ENCODE assay signal across 17 cellular contexts in the genomic region with DNA sequence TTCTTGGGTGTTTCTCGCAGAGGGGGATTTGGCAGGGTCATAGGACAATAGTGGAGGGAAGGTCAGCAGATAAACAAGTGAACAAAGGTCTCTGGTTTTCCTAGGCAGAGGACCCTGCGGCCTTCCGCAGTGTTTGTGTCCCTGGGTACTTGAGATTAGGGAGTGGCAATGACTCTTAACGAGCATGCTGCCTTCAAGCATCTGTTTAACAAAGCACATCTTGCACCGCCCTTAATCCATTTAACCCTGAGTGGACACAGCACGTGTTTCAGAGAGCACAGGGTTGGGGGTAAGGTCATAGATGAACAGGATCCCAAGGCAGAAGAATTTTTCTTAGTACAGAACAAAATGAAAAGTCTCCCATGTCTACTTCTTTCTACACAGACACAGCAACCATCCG. TPM values are rescaled to one million over a fixed set of nuclear protein-coding genes. Genes with fewer than 3 reads are reported as not detected.
A peak's percentile ranks its signal among the peaks of the same experiment; 100 is the strongest.
DNase-seq lines count a peak whose midpoint lies in the region; ATAC-seq, FAIRE-seq and TF ChIP-seq lines count a peak whose summit lies in the region.
"Not testable (repeated sequence)": the region's sequence is repeated elsewhere in the genome, so short reads cannot be mapped to it uniquely, and the experiment has no call there.
"Had no signal": no experiment of that assay in that cellular context is flagged by ENCODE, and none has a peak within 500 bp of the region (broad histone marks: within the 10 kb centered on the region; RNA-seq: fewer than 3 reads in every experiment).

No MANE protein-coding gene starts in this region.

- H3K4me3 Mint-ChIP-seq in Caco-2 (ENCODE audit: unreplicated experiment): peak overlapping the region; percentile 65
- peak overlapping the region in 3 of 4 donors; percentile 46 to 82 (median 51) for H3K4me3 Mint-ChIP-seq in IgD-negative memory B cell
- not testable (repeated sequence) for H3K4me3 Mint-ChIP-seq in glutamatergic neuron (ENCODE audit: unreplicated experiment); memory B cell; type B pancreatic cell

- not testable (repeated sequence) for DNase-seq in Caco-2; WERI-Rb-1; K562 (ENCODE audit: extremely low read depth in 1 of 4, low spot score in 3 of 4); glutamatergic neuron; memory B cell (ENCODE audit: low spot score in 2 of 2); prostate gland (ENCODE audit: low spot score); type B pancreatic cell (ENCODE audit: extremely low spot score, unreplicated experiment)

- not testable (repeated sequence) for H4K20me1 ChIP-seq in K562 (replicated peaks; ENCODE audit: control insufficient read depth, insufficient read depth, low read length)

- in situ Hi-C loops in K562 (cut with MboI): not testable (repeated sequence)

- H2AFZ ChIP-seq in K562 (ENCODE audit: low read depth, low read length): not testable (repeated sequence)

- peaks cover 12% of the 10 kb centered on the region for H3K36me3 Mint-ChIP-seq in Caco-2 (ENCODE audit: insufficient read depth, unreplicated experiment)
- not testable (repeated sequence) for H3K36me3 Mint-ChIP-seq in IgD-negative memory B cell; glutamatergic neuron (ENCODE audit: unreplicated experiment); memory B cell; type B pancreatic cell

- H3K9me3 Mint-ChIP-seq in Caco-2 (ENCODE audit: unreplicated experiment); IgD-negative memory B cell; glutamatergic neuron (ENCODE audit: unreplicated experiment); memory B cell; type B pancreatic cell: not testable (repeated sequence)

- H3K4me3 ChIP-seq in Caco-2 (ENCODE audit: low read depth, low read length); WERI-Rb-1 (ENCODE audit: low read depth, low read length); K562; prostate gland: not testable (repeated sequence)

- CTCF ChIA-PET in Caco-2 (lab: Charles Lee); K562 (lab: Yijun Ruan, JAX; ENCODE audit: low intra/inter-chr PET ratio): not testable (repeated sequence)

- TF ChIP-seq POLR2A in K562 (conservative IDR thresholded peaks at IDR 0.05); prostate gland (IDR thresholded peaks at IDR 0.05): not testable (repeated sequence)

- H3K27ac Mint-ChIP-seq in Caco-2 (ENCODE audit: unreplicated experiment) (peak overlapping the region; percentile 89), IgD-negative memory B cell (peak overlapping the region; percentile 73 to 95 (median 94)), glutamatergic neuron (ENCODE audit: unreplicated experiment) (peak overlapping the region; percentile 71), memory B cell (peak overlapping the region; percentile 97), type B pancreatic cell (peak overlapping the region; percentile 69)

- not testable (repeated sequence) for H3K27me3 Mint-ChIP-seq in Caco-2 (ENCODE audit: insufficient read depth, unreplicated experiment); IgD-negative memory B cell; glutamatergic neuron (ENCODE audit: unreplicated experiment); memory B cell; type B pancreatic cell

- TF ChIP-seq EP300 in K562 (IDR thresholded peaks at IDR 0.05; ENCODE audit: low read length): not testable (repeated sequence)

- POLR2A ChIA-PET in Caco-2 (lab: Charles Lee); K562 (lab: Yijun Ruan, JAX): not testable (repeated sequence)

- TF ChIP-seq RAD21 in K562 (CRISPR knock-in tag; conservative IDR thresholded peaks at IDR 0.05 in 1 of 2, IDR thresholded peaks at IDR 0.05 in 1 of 2): not testable (repeated sequence)

- not testable (repeated sequence) for BruUV-seq in Caco-2 (replicated peaks; lab: Mats Ljungman, UMichigan); K562 (replicated peaks; lab: Mats Ljungman, UMichigan)

- not testable (repeated sequence) for TF ChIP-seq CTCF in Caco-2 (IDR thresholded peaks at IDR 0.05; ENCODE audit: insufficient read depth in 1 of 2, low read depth in 1 of 2, low read length in 1 of 2, severe bottlenecking in 1 of 2, unreplicated experiment in 1 of 2); WERI-Rb-1 (IDR thresholded peaks at IDR 0.05; ENCODE audit: low read depth, low read length); K562 (IDR thresholded peaks at IDR 0.05 in 2 of 3, conservative IDR thresholded peaks at IDR 0.05 in 1 of 3; ENCODE audit: insufficient read depth in 2 of 3, low read depth in 1 of 3, low read length in 3 of 3); glutamatergic neuron (IDR thresholded peaks at IDR 0.05; ENCODE audit: partially characterized antibody, unreplicated experiment); prostate gland (IDR thresholded peaks at IDR 0.05); type B pancreatic cell (conservative IDR thresholded peaks at IDR 0.05)

- H3K4me2 ChIP-seq in K562 (ENCODE audit: insufficient read depth, low read length): not testable (repeated sequence)

- intact Hi-C loops in Caco-2 (cut with micrococcal nuclease; ENCODE audit: unreplicated experiment): loop anchor here (2.0 kb wide), 1 partner anchor 35 kb away; no protein-coding TSS in a partner anchor
- intact Hi-C loops in K562 (cut with micrococcal nuclease); prostate gland (cut with DNase I): not testable (repeated sequence)

- ATAC-seq in K562; memory B cell (ENCODE audit: low read depth): not testable (repeated sequence)

- H3K36me3 ChIP-seq in Caco-2 (ENCODE audit: control insufficient read depth, insufficient read depth, low read length); WERI-Rb-1; K562 (ENCODE audit: control insufficient read depth, insufficient read depth, low read length); prostate gland: not testable (repeated sequence)

- peak overlapping the region; percentile 45 for H3K27ac ChIP-seq in WERI-Rb-1
- H3K27ac ChIP-seq in K562 (ENCODE audit: extremely low read depth, low read depth, low read length): peak overlapping the region; percentile 70; the same call in 2 of the 3 replicates
- H3K27ac ChIP-seq in prostate gland: peak overlapping the region; percentile 76 to 81

- H3K9me1 ChIP-seq in K562 (ENCODE audit: control insufficient read depth, insufficient read depth, low read length): not testable (repeated sequence)

- not testable (repeated sequence) for H3K9me3 ChIP-seq in Caco-2; WERI-Rb-1 (ENCODE audit: severe bottlenecking); K562 (replicated peaks; ENCODE audit: control insufficient read depth, insufficient read depth, low read depth, low read length); prostate gland

- H3K27me3 ChIP-seq in Caco-2 (replicated peaks; ENCODE audit: control insufficient read depth, insufficient read depth, low read length); WERI-Rb-1 (ENCODE audit: insufficient read depth, low read depth, severe bottlenecking); K562 (ENCODE audit: control insufficient read depth in 2 of 2, insufficient read depth in 2 of 2, low read length in 2 of 2); prostate gland (replicated peaks; ENCODE audit: insufficient read depth): not testable (repeated sequence)

- peaks cover 31% of the 10 kb centered on the region for H3K4me1 Mint-ChIP-seq in Caco-2 (ENCODE audit: low read depth, unreplicated experiment)
- peaks cover 37 to 44% (median 43%) of the 10 kb centered on the region in 3 donors for H3K4me1 Mint-ChIP-seq in IgD-negative memory B cell
- H3K4me1 Mint-ChIP-seq in glutamatergic neuron (ENCODE audit: low read depth, unreplicated experiment): not testable (repeated sequence)
- H3K4me1 Mint-ChIP-seq in memory B cell: peaks cover 44% of the 10 kb centered on the region
- H3K4me1 Mint-ChIP-seq in type B pancreatic cell (ENCODE audit: unreplicated experiment): peaks cover 12% of the 10 kb centered on the region

- not testable (repeated sequence) for H3K79me2 ChIP-seq in K562 (ENCODE audit: control insufficient read depth, insufficient read depth, low read length)

- H3K4me1 ChIP-seq in Caco-2: peaks cover 39% of the 10 kb centered on the region
- peaks cover 25 to 31% of the 10 kb centered on the region in 2 experiments for H3K4me1 ChIP-seq in K562 (replicated peaks in 1 of 2; ENCODE audit: control insufficient read depth in 2 of 2, insufficient read depth in 2 of 2, low read length in 2 of 2)
- not testable (repeated sequence) for H3K4me1 ChIP-seq in prostate gland (replicated peaks)

- FAIRE-seq in K562 (lab: Jason Lieb, UNC): not testable (repeated sequence)

- WGBS in K562 (ENCODE audit: insufficient coverage, low coverage, missing lambda C conversion rate): no CpG with 5 or more reads among the region's 7 CpGs
- WGBS in prostate gland: 52% methylated on average over 4 of the region's 7 CpGs

- H3K9ac ChIP-seq in K562 (ENCODE audit: insufficient read depth in 1 of 2, low read depth in 2 of 2, low read length in 2 of 2): peak overlapping the region in 1 of 2 experiments; percentile 48; a peak in 1 of 4 replicates

RNA-seq across cellular contexts. Expression of a gene that starts 4.6 kb away (rescaled TPM):
- total RNA-seq in Caco-2 (2022) (36.0 and 36.3 TPM in 2 replicates), K562 (2014; rRNA removed) (12.4 and 17.3 TPM in 2 replicates), K562 (2014; rRNA removed; fragmentation: Illumina TruSeq; extraction: Trizol) (6.7 and 7.1 TPM in 2 replicates), K562 (2015; rRNA removed; fragmentation: Illumina TruSeq; extraction: Trizol) (10.7 and 10.8 TPM in 2 replicates), K562 (2021) (23.9 and 29.8 TPM in 2 replicates), glutamatergic neuron (ENCODE audit: unreplicated experiment) (27.1 TPM), prostate gland (10 to 100 TPM; 32.2 to 38.8 TPM), type B pancreatic cell (ENCODE audit: low replicate concordance) (27.8 and 42.1 TPM in 2 replicates)
- polyA plus RNA-seq in IgD-negative memory B cell (2.0 TPM), K562 (2011; rRNA removed) (11.5 and 15.1 TPM in 2 replicates), K562 (2014; fragmentation: Illumina TruSeq; extraction: Trizol) (12.8 and 17.1 TPM in 2 replicates), K562 (2014; fragmentation: Nextera tagmentation; extraction: Ambion mirVana) (under 1 TPM; 0.62 to 0.96 TPM), K562 (2014; rRNA removed) (16.4 and 18.2 TPM in 2 replicates)
- total RNA-seq in K562 (2011; cell fraction: chromatin; rRNA removed; ENCODE audit: low replicate concordance): 39.7 and 60.4 TPM in 2 replicates
- 29.2 and 34.2 TPM in 2 replicates for total RNA-seq in K562 (2011; cell fraction: nucleolus; rRNA removed)
- total RNA-seq in K562 (2011; cell fraction: nucleoplasm; rRNA removed): 49.8 and 67.2 TPM in 2 replicates
- 11.9 and 17.4 TPM in 2 replicates for polyA plus RNA-seq in K562 (2011; cell fraction: cytosol; rRNA removed)
- 21.3 and 30.6 TPM in 2 replicates for polyA plus RNA-seq in K562 (2011; cell fraction: nucleus; rRNA removed)
- 15.8 and 22.0 TPM in 2 replicates for polyA plus RNA-seq in K562 (2012)
- 7.0 and 7.7 TPM in 2 replicates for polyA minus RNA-seq in K562 (2011; rRNA and poly(A)+ RNA removed)
- 8.0 and 9.2 TPM in 2 replicates for polyA minus RNA-seq in K562 (2011; cell fraction: cytosol; rRNA and poly(A)+ RNA removed)
- 9.4 and 13.2 TPM in 2 replicates for polyA minus RNA-seq in K562 (2011; cell fraction: nucleus; rRNA and poly(A)+ RNA removed)

RNA-seq across cellular contexts. Expression of a gene that starts 37.5 kb away (rescaled TPM):
- total RNA-seq in Caco-2 (2022) (not detected in 2 replicates), K562 (2014; rRNA removed) (0.18 TPM in 1 of 2 replicates, not detected in the other), K562 (2014; rRNA removed; fragmentation: Illumina TruSeq; extraction: Trizol) (0.15 TPM in 1 of 2 replicates, not detected in the other), K562 (2015; rRNA removed; fragmentation: Illumina TruSeq; extraction: Trizol) (not detected in 2 replicates), K562 (2021) (0.18 and 0.51 TPM in 2 replicates), glutamatergic neuron (ENCODE audit: unreplicated experiment) (not detected), prostate gland (under 1 TPM in 1 of 2 donors, not detected in 1; 0.77 TPM), type B pancreatic cell (ENCODE audit: low replicate concordance) (1.3 TPM in 1 of 2 replicates, not detected in the other)
- polyA plus RNA-seq in IgD-negative memory B cell (not detected), K562 (2011; rRNA removed) (not detected in 2 replicates), K562 (2014; fragmentation: Illumina TruSeq; extraction: Trizol) (not detected in 2 replicates), K562 (2014; fragmentation: Nextera tagmentation; extraction: Ambion mirVana) (not detected), K562 (2014; rRNA removed) (not detected in 2 replicates)
- not detected in 2 replicates for total RNA-seq in K562 (2011; cell fraction: chromatin; rRNA removed; ENCODE audit: low replicate concordance)
- not detected in 2 replicates for total RNA-seq in K562 (2011; cell fraction: nucleolus; rRNA removed)
- not detected in 2 replicates for total RNA-seq in K562 (2011; cell fraction: nucleoplasm; rRNA removed)
- not detected in 2 replicates for polyA plus RNA-seq in K562 (2011; cell fraction: cytosol; rRNA removed)
- 0.26 TPM in 1 of 2 replicates, not detected in the other for polyA plus RNA-seq in K562 (2011; cell fraction: nucleus; rRNA removed)
- not detected in 2 replicates for polyA plus RNA-seq in K562 (2012)
- not detected in 2 replicates for polyA minus RNA-seq in K562 (2011; rRNA and poly(A)+ RNA removed)
- polyA minus RNA-seq in K562 (2011; cell fraction: cytosol; rRNA and poly(A)+ RNA removed): not detected in 2 replicates
- not detected in 2 replicates for polyA minus RNA-seq in K562 (2011; cell fraction: nucleus; rRNA and poly(A)+ RNA removed)
- total RNA-seq: A172; A673; Calu3; CD4-positive, alpha-beta T cell; CD8-positive, alpha-beta memory T cell; Daoy; G401 had no signal
- polyA plus RNA-seq: BJ; CD8-positive, alpha-beta memory T cell had no signal

RNA-seq across cellular contexts. Expression of a gene that starts 56.4 kb away (rescaled TPM):
- not detected in 2 replicates for total RNA-seq in Caco-2 (2022)
- not detected for polyA plus RNA-seq in IgD-negative memory B cell
- total RNA-seq in K562 (2011; cell fraction: chromatin; rRNA removed; ENCODE audit: low replicate concordance): not detected in 2 replicates
- not detected in 2 replicates for total RNA-seq in K562 (2011; cell fraction: nucleolus; rRNA removed)
- not detected in 2 replicates for total RNA-seq in K562 (2011; cell fraction: nucleoplasm; rRNA removed)
- not detected in 2 replicates for total RNA-seq in K562 (2014; rRNA removed)
- total RNA-seq in K562 (2014; rRNA removed; fragmentation: Illumina TruSeq; extraction: Trizol): not detected in 2 replicates
- total RNA-seq in K562 (2015; rRNA removed; fragmentation: Illumina TruSeq; extraction: Trizol): not detected in 2 replicates
- total RNA-seq in K562 (2021): not detected in 2 replicates
- not detected in 2 replicates for polyA plus RNA-seq in K562 (2011; rRNA removed)
- polyA plus RNA-seq in K562 (2011; cell fraction: cytosol; rRNA removed): not detected in 2 replicates
- polyA plus RNA-seq in K562 (2011; cell fraction: nucleus; rRNA removed): not detected in 2 replicates
- not detected in 2 replicates for polyA plus RNA-seq in K562 (2012)
- not detected in 2 replicates for polyA plus RNA-seq in K562 (2014; fragmentation: Illumina TruSeq; extraction: Trizol)
- polyA plus RNA-seq in K562 (2014; fragmentation: Nextera tagmentation; extraction: Ambion mirVana): not detected
- not detected in 2 replicates for polyA plus RNA-seq in K562 (2014; rRNA removed)
- not detected in 2 replicates for polyA minus RNA-seq in K562 (2011; rRNA and poly(A)+ RNA removed)
- not detected in 2 replicates for polyA minus RNA-seq in K562 (2011; cell fraction: cytosol; rRNA and poly(A)+ RNA removed)
- polyA minus RNA-seq in K562 (2011; cell fraction: nucleus; rRNA and poly(A)+ RNA removed): not detected in 2 replicates
- total RNA-seq in glutamatergic neuron (ENCODE audit: unreplicated experiment): not detected
- not detected for total RNA-seq in prostate gland
- total RNA-seq in type B pancreatic cell (ENCODE audit: low replicate concordance): 1.6 and 7.0 TPM in 2 replicates
- total RNA-seq: A172; A673; Calu3; CD4-positive, alpha-beta T cell; CD8-positive, alpha-beta memory T cell; Daoy; G401; HFFc6 had no signal
- polyA plus RNA-seq: BJ; CD8-positive, alpha-beta memory T cell had no signal
